Comparison of ENCODE assay signal across 8 cellular contexts in genomic region chr6:90216081-90216977, GRCh38.
DNase-seq lines count a peak whose midpoint lies in the region; ATAC-seq and TF ChIP-seq lines count a peak whose summit lies in the region.

No MANE protein-coding gene starts in this region.

- no peak overlapping the region for H3K4me3 ChIP-seq in heart right ventricle
- no peak overlapping the region for H3K4me3 ChIP-seq in kidney epithelial cell (ENCODE audit: low read depth, low read length)
- H3K4me3 ChIP-seq in transverse colon: no peak overlapping the region

- H3K4me1 ChIP-seq in heart right ventricle: peaks cover 6 to 54% (median 34%) of the 10 kb centered on the region in 9 donors
- peaks cover 7 to 41% (median 22%) of the 10 kb centered on the region in 4 donors for H3K4me1 ChIP-seq in transverse colon

- intact Hi-C loops in heart right ventricle (cut with DNase I) (loop anchor here in 7 of 10 donors (5.0 to 10.0 kb wide), 9 partner anchors 34 to 242 kb away; partner anchors contain the start of gene BACH2 (in 4 of the 7)), left ventricle myocardium superior (cut with micrococcal nuclease) (no loop called here), transverse colon (cut with DNase I; ENCODE audit: low total_unique reads) (loop anchor here (5.0 kb wide), 1 partner anchor 81 kb away; the partner anchor contains the start of gene BACH2)

- no peak for TF ChIP-seq POLR2A in transverse colon (IDR thresholded peaks at IDR 0.05)

- H3K36me3 ChIP-seq in heart right ventricle (no peaks in the 10 kb centered on the region), kidney epithelial cell (ENCODE audit: control insufficient read depth, insufficient read depth, low read length) (no peaks in the 10 kb centered on the region), transverse colon (no peaks in the 10 kb centered on the region)

- WGBS in heart right ventricle, 2 donors: 59 to 60% methylated on average over 14 of the region's 14 CpGs
- WGBS in transverse colon (ENCODE audit: low coverage in 1 of 2), 2 donors: 50 to 75% methylated on average over 4 to 14 of the region's 14 CpGs

- in situ Hi-C loops in transverse colon (cut with MboI; ENCODE audit: low pct_ligation_motif_present in 1 of 4, low pct_unique_long_range_greater_than_20kb in 1 of 4, low sequenced_read_pairs in 3 of 4): no loop called here

- no peak for ATAC-seq in heart right ventricle
- no peak for ATAC-seq in left ventricle myocardium superior
- ATAC-seq in HG03196 (IDR thresholded peaks at IDR 0.05; ENCODE audit: unreplicated experiment): peak; percentile 73

- no peaks in the 10 kb centered on the region for H3K9me3 ChIP-seq in heart right ventricle
- H3K9me3 ChIP-seq in transverse colon: no peaks in the 10 kb centered on the region

- peak overlapping the region in 6 of 10 donors; percentile 33 to 96 (median 49) for H3K27ac ChIP-seq in heart right ventricle
- H3K27ac ChIP-seq in transverse colon: peak overlapping the region in 3 of 4 donors; percentile 12 to 28 (median 18)

- no peak for TF ChIP-seq EP300 in transverse colon (IDR thresholded peaks at IDR 0.05; ENCODE audit: low read depth)

- no peak for TF ChIP-seq CTCF in heart right ventricle (IDR thresholded peaks at IDR 0.05)
- no peak for TF ChIP-seq CTCF in kidney epithelial cell (IDR thresholded peaks at IDR 0.05; ENCODE audit: insufficient read depth, low read length, poor library complexity, severe bottlenecking)
- TF ChIP-seq CTCF in transverse colon (IDR thresholded peaks at IDR 0.05): no peak

- DNase-seq in heart right ventricle (no peak), left ventricle myocardium superior (no peak), kidney epithelial cell (ENCODE audit: low read depth) (peak; percentile 73), transverse colon (peak; percentile 20), DMS153 treated with DMSO at 0.1 percent for 48 hours (lab: John Stamatoyannopoulos, UW; ENCODE audit: unreplicated experiment) (no peak), AG08396 (ENCODE audit: low spot score) (no peak)
- DNase-seq in activated CD4-positive, alpha-beta T cell treated with anti-CD3 and anti-CD28 coated beads for 48 hours: peak; percentile 48

- H3K27me3 ChIP-seq in heart right ventricle: no peaks in the 10 kb centered on the region
- no peaks in the 10 kb centered on the region for H3K27me3 ChIP-seq in kidney epithelial cell (ENCODE audit: control insufficient read depth, insufficient read depth, low read length)
- no peaks in the 10 kb centered on the region for H3K27me3 ChIP-seq in transverse colon

Comparison
In these comparisons a context has a peak if more than half of its experiments do, and no peak if none do; other contexts are left out.
1. DNase-seq: peak in activated CD4-positive, alpha-beta T cell treated with anti-CD3 and anti-CD28 coated beads for 48 hours (single experiment), kidney epithelial cell (single experiment) and transverse colon (single experiment); none in heart right ventricle (0 of 2), left ventricle myocardium superior (single experiment), DMS153 treated with DMSO at 0.1 percent for 48 hours (single experiment) and AG08396 (single experiment).